In genomic region chr14:75591987-75592575, GRCh38 we compare ENCODE assay signal across 18 cellular contexts. TPM values are rescaled to one million over a fixed set of nuclear protein-coding genes. Genes with fewer than 3 reads are reported as not detected.
A peak's percentile ranks its signal among the peaks of the same experiment; 100 is the strongest.
DNase-seq lines count a peak whose midpoint lies in the region; ATAC-seq, FAIRE-seq and TF ChIP-seq lines count a peak whose summit lies in the region.
"Had no signal": no experiment of that assay in that cellular context is flagged by ENCODE, and none has a peak within 500 bp of the region (broad histone marks: within the 10 kb centered on the region; RNA-seq: fewer than 3 reads in every experiment).

No MANE protein-coding gene starts in this region.

- peaks cover 71% of the 10 kb centered on the region for H3K36me3 Mint-ChIP-seq in dendritic cell treated with granulocyte-macrophage colony-stimulating factor and Interleukin-4, amounts not matched to agents 40 ng/mL and 50 ng/mL, for 4 days (ENCODE audit: low read depth)
- peaks cover 9 to 37% of the 10 kb centered on the region in 2 donors for H3K36me3 Mint-ChIP-seq in stimulated activated naive B cell treated with anti-CD40 and anti-IgM and Interleukin-4, amounts not matched to agents 10 μg/mL and 1 μg/mL and 100 μg/mL, for 72 hours
- H3K36me3 Mint-ChIP-seq: CD8-positive, alpha-beta T cell had no signal

- H3K4me3 ChIP-seq in A549 (no peak overlapping the region), sigmoid colon (no peak overlapping the region)
- H3K4me3 ChIP-seq: BLaER1 treated with 17β-estradiol and CSF1 and Interleukin-3, amounts not matched to agents 10 nM and 100 nM had no signal

- ATAC-seq in A549 (no peak), HG03432 (IDR thresholded peaks at IDR 0.05; ENCODE audit: unreplicated experiment) (no peak)
- no peak for ATAC-seq in stimulated activated naive B cell treated with anti-CD40 and anti-IgM and Interleukin-4, amounts not matched to agents 10 μg/mL and 1 μg/mL and 100 μg/mL, for 72 hours (replicated peaks)
- ATAC-seq: CD8-positive, alpha-beta T cell had no signal

- H3K4me1 ChIP-seq in A549 = no peaks in the 10 kb centered on the region
- no peaks in the 10 kb centered on the region for H3K4me1 ChIP-seq in sigmoid colon

- TF ChIP-seq POLR2A in A549 (IDR thresholded peaks at IDR 0.05; ENCODE audit: low read length) (no peak), sigmoid colon (IDR thresholded peaks at IDR 0.05) (no peak)

- no peaks in the 10 kb centered on the region for H3K27me3 Mint-ChIP-seq in dendritic cell treated with granulocyte-macrophage colony-stimulating factor and Interleukin-4, amounts not matched to agents 40 ng/mL and 50 ng/mL, for 4 days
- H3K27me3 Mint-ChIP-seq in stimulated activated naive B cell treated with anti-CD40 and anti-IgM and Interleukin-4, amounts not matched to agents 10 μg/mL and 1 μg/mL and 100 μg/mL, for 72 hours = peaks cover 0 to 5% of the 10 kb centered on the region in 2 donors
- H3K27me3 Mint-ChIP-seq: B cell, IgD-negative memory B cell had no signal

- TF ChIP-seq EP300 in A549 (IDR thresholded peaks at IDR 0.05) (no peak), sigmoid colon (IDR thresholded peaks at IDR 0.05) (no peak)

- CTCF ChIA-PET in A549 (lab: Yijun Ruan, JAX) = interaction anchor here (1.5 to 2.3 kb wide), 3 partner anchors 12 to 62 kb away, joined by 3 to 8 read pairs (median 3); partner anchors contain the start of gene FLVCR2

- no peak for FAIRE-seq in A549 (lab: Jason Lieb, UNC)
- peak; percentile 73 for FAIRE-seq in HTR-8/SVneo (lab: Jason Lieb, UNC)
- FAIRE-seq: H1 had no signal

- peak overlapping the region; percentile 77 for H3K27ac Mint-ChIP-seq in dendritic cell treated with granulocyte-macrophage colony-stimulating factor and Interleukin-4, amounts not matched to agents 40 ng/mL and 50 ng/mL, for 4 days
- no peak overlapping the region for H3K27ac Mint-ChIP-seq in stimulated activated naive B cell treated with anti-CD40 and anti-IgM and Interleukin-4, amounts not matched to agents 10 μg/mL and 1 μg/mL and 100 μg/mL, for 72 hours
- H3K27ac Mint-ChIP-seq: B cell; CD8-positive, alpha-beta T cell; H9; IgD-negative memory B cell had no signal

- H3K4me2 ChIP-seq in A549 = no peak overlapping the region
- H3K4me2 ChIP-seq: BLaER1 treated with 17β-estradiol and CSF1 and Interleukin-3, amounts not matched to agents 10 nM and 100 nM had no signal

- no peaks in the 10 kb centered on the region for H3K36me3 ChIP-seq in sigmoid colon

- POLR2A ChIA-PET in A549 (lab: Yijun Ruan, JAX) = no interaction called here

- H3K27ac ChIP-seq in A549 (no peak overlapping the region), sigmoid colon (no peak overlapping the region)
- H3K27ac ChIP-seq: BLaER1 treated with 17β-estradiol and CSF1 and Interleukin-3, amounts not matched to agents 10 nM and 100 nM; HL-60 had no signal

- peaks cover 77% of the 10 kb centered on the region for H3K4me1 Mint-ChIP-seq in dendritic cell treated with granulocyte-macrophage colony-stimulating factor and Interleukin-4, amounts not matched to agents 40 ng/mL and 50 ng/mL, for 4 days (ENCODE audit: low read depth)
- H3K4me1 Mint-ChIP-seq in stimulated activated naive B cell treated with anti-CD40 and anti-IgM and Interleukin-4, amounts not matched to agents 10 μg/mL and 1 μg/mL and 100 μg/mL, for 72 hours = peaks cover 14 to 19% of the 10 kb centered on the region in 2 donors

- intact Hi-C loops in dendritic cell treated with granulocyte-macrophage colony-stimulating factor and Interleukin-4, amounts not matched to agents 40 ng/mL and 50 ng/mL, for 4 days (cut with micrococcal nuclease) = no loop called here
- intact Hi-C loops in sigmoid colon (cut with DNase I) = no loop called here

- TF ChIP-seq CTCF in A549 (IDR thresholded peaks at IDR 0.05) (no peak), sigmoid colon (IDR thresholded peaks at IDR 0.05) (no peak)

- H3K9me3 ChIP-seq in A549 (peaks cover 22% of the 10 kb centered on the region), sigmoid colon (no peaks in the 10 kb centered on the region)

- H3K4me3 Mint-ChIP-seq in dendritic cell treated with granulocyte-macrophage colony-stimulating factor and Interleukin-4, amounts not matched to agents 40 ng/mL and 50 ng/mL, for 4 days = no peak overlapping the region
- no peak overlapping the region for H3K4me3 Mint-ChIP-seq in stimulated activated naive B cell treated with anti-CD40 and anti-IgM and Interleukin-4, amounts not matched to agents 10 μg/mL and 1 μg/mL and 100 μg/mL, for 72 hours
- H3K4me3 Mint-ChIP-seq: B cell; CD8-positive, alpha-beta T cell; H9; IgD-negative memory B cell had no signal

- DNase-seq in A549 (ENCODE audit: low read depth in 1 of 2, low spot score in 1 of 2) = no peak
- DNase-seq in HTR-8/SVneo (ENCODE audit: insufficient read length, low spot score) = no peak
- DNase-seq in sigmoid colon = peak; percentile 30
- DNase-seq in NCI-H2196 (lab: John Stamatoyannopoulos, UW; ENCODE audit: unreplicated experiment) = no peak
- DNase-seq in stimulated activated naive B cell treated with anti-CD40 and anti-IgM and Interleukin-4, amounts not matched to agents 10 μg/mL and 1 μg/mL and 100 μg/mL, for 72 hours = no peak
- DNase-seq: 8988T; Calu3; CD8-positive, alpha-beta T cell; DMS79 treated with DMSO at 0.1 percent for 48 hours; GF-D8; H9 had no signal

- no peak for TF ChIP-seq RAD21 in A549 (conservative IDR thresholded peaks at IDR 0.05 in 1 of 2, IDR thresholded peaks at IDR 0.05 in 1 of 2)

- H3K27me3 ChIP-seq in sigmoid colon = no peaks in the 10 kb centered on the region
- H3K27me3 ChIP-seq: BLaER1 treated with 17β-estradiol and CSF1 and Interleukin-3, amounts not matched to agents 10 nM and 100 nM had no signal

- peaks cover 8% of the 10 kb centered on the region for H3K9me3 Mint-ChIP-seq in dendritic cell treated with granulocyte-macrophage colony-stimulating factor and Interleukin-4, amounts not matched to agents 40 ng/mL and 50 ng/mL, for 4 days
- H3K9me3 Mint-ChIP-seq in stimulated activated naive B cell treated with anti-CD40 and anti-IgM and Interleukin-4, amounts not matched to agents 10 μg/mL and 1 μg/mL and 100 μg/mL, for 72 hours = peaks cover 2 to 4% of the 10 kb centered on the region in 2 donors
- H3K9me3 Mint-ChIP-seq: CD8-positive, alpha-beta T cell; IgD-negative memory B cell had no signal

TF ChIP-seq in A549, 52 proteins besides CTCF, POLR2A, EP300 and RAD21:
- TF ChIP-seq SMC3 (IDR thresholded peaks at IDR 0.05) (no peak), PHF8 (IDR thresholded peaks at IDR 0.05; ENCODE audit: borderline replicate concordance, low read depth) (no peak), ZFP36 (IDR thresholded peaks at IDR 0.05; ENCODE audit: borderline replicate concordance, partially characterized antibody) (peak; percentile 81)

RNA-seq across cellular contexts. Expression of gene FLVCR2, which starts 13.7 kb away (rescaled TPM):
- polyA plus RNA-seq in A549 (2011; rRNA removed) (3.8 and 4.7 TPM in 2 replicates), A549 (2017; fragmentation: RNase III; extraction: RNeasy Plus Mini Kit Qiagen cat#74134 plus additional on column Dnase treatment) (3.1 to 3.9 TPM (median 3.6 TPM) in 3 replicates), sigmoid colon (10 to 100 TPM in 1 of 3 donors, 1 to 10 TPM in 2; 3.6 to 14.8 (median 4.9) TPM)
- 1.4 and 1.9 TPM in 2 replicates for polyA plus RNA-seq in A549 (2012; cell fraction: cytosol; rRNA removed)
- polyA plus RNA-seq in A549 (2012; cell fraction: nucleus; rRNA removed) = 2.8 and 3.2 TPM in 2 replicates
- polyA minus RNA-seq in A549 (2011; rRNA and poly(A)+ RNA removed) = 4.6 and 6.8 TPM in 2 replicates
- 1 to 10 TPM; 2.4 to 3.0 (median 2.8) TPM for total RNA-seq in sigmoid colon
